17 cellular contexts compared by ENCODE assay signal in the genomic region with DNA sequence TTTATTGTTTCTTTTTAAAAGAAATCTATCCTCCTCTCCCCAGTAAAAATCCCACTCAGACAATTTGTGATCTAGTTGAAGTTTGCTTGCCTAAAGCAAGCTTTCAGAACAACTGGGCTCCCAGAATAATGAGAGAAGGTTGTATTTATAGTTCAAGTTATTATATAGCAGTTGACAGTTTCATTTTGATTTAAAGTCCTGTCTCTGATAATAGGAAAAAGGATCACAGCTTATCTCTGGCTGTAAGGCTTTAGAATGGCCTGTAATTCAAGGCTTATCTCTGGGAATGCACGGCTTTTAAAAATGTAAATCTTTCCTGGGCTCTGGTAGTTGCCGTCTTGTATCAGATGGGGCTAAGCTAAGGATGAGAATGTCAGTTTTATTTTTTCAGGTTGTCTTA.
"Had no signal": no experiment of that assay in that cellular context is flagged by ENCODE, and none has a peak within 500 bp of the region (broad histone marks: within the 10 kb centered on the region; RNA-seq: fewer than 3 reads in every experiment).

No MANE protein-coding gene starts in this region.

- H3K27ac Mint-ChIP-seq: effector memory CD8-positive, alpha-beta T cell; immature natural killer cell; naive thymus-derived CD4-positive, alpha-beta T cell; type B pancreatic cell had no signal

- ATAC-seq: effector memory CD8-positive, alpha-beta T cell; foreskin keratinocyte; naive thymus-derived CD4-positive, alpha-beta T cell; sciatic nerve had no signal

- H3K27me3 ChIP-seq: foreskin keratinocyte, suprapubic skin, thyroid gland had no signal

- H3K27ac ChIP-seq: foreskin keratinocyte, left ventricle myocardium inferior, suprapubic skin, thyroid gland had no signal

- H3K36me3 ChIP-seq: left ventricle myocardium inferior, suprapubic skin, thyroid gland had no signal

- FAIRE-seq: endothelial cell of umbilical vein, keratinocyte, urothelium cell line had no signal

- H3K4me3 ChIP-seq: left ventricle myocardium inferior, lung, suprapubic skin, thyroid gland had no signal

- H3K4me1 Mint-ChIP-seq: immature natural killer cell; naive thymus-derived CD4-positive, alpha-beta T cell had no signal

- H3K4me3 Mint-ChIP-seq: effector memory CD8-positive, alpha-beta T cell; immature natural killer cell; naive thymus-derived CD4-positive, alpha-beta T cell had no signal

- H3K27me3 Mint-ChIP-seq: type B pancreatic cell had no signal

- H3K4me1 ChIP-seq: foreskin keratinocyte, left ventricle myocardium inferior, suprapubic skin, thyroid gland had no signal

- DNase-seq: effector memory CD8-positive, alpha-beta T cell; erythroblast; foreskin keratinocyte; immature natural killer cell; left ventricle myocardium inferior; mesenchymal stem cell; naive thymus-derived CD4-positive, alpha-beta T cell; posterior cingulate gyrus; stimulated activated naive CD4-positive, alpha-beta T cell treated with Interleukin-2 at 50 U/mL for 16 hours; thyroid gland had no signal

- H3K9me3 ChIP-seq: suprapubic skin, thyroid gland had no signal

- H3K36me3 Mint-ChIP-seq: immature natural killer cell had no signal
